ENCODE assay signal across 8 cellular contexts in genomic region chr3:183285828-183286457, GRCh38. TPM values are rescaled to one million over a fixed set of nuclear protein-coding genes. Genes with fewer than 3 reads are reported as not detected.
DNase-seq lines count a peak whose midpoint lies in the region; ATAC-seq and TF ChIP-seq lines count a peak whose summit lies in the region.

No MANE protein-coding gene starts in this region.

- H3K27me3 Mint-ChIP-seq in naive thymus-derived CD8-positive, alpha-beta T cell, result peaks cover 0 to 2% (median 0%) of the 10 kb centered on the region in 5 donors
- no peaks in the 10 kb centered on the region for H3K27me3 Mint-ChIP-seq in stimulated activated naive CD8-positive, alpha-beta T cell treated with anti-CD3 and anti-CD28 coated beads, Interleukin-15, Interleukin-2, amounts not matched to agents 100 ng/mL and 50 ng/mL, for 24 hours

- H3K9me3 Mint-ChIP-seq in naive thymus-derived CD8-positive, alpha-beta T cell, result no peaks in the 10 kb centered on the region
- peaks cover 5% of the 10 kb centered on the region for H3K9me3 Mint-ChIP-seq in stimulated activated naive CD8-positive, alpha-beta T cell treated with anti-CD3 and anti-CD28 coated beads, Interleukin-15, Interleukin-2, amounts not matched to agents 100 ng/mL and 50 ng/mL, for 24 hours

- ATAC-seq in HG03354 (IDR thresholded peaks at IDR 0.05; ENCODE audit: poor library complexity, severe bottlenecking, unreplicated experiment), result peak; percentile 98
- ATAC-seq in naive thymus-derived CD8-positive, alpha-beta T cell, result peak; percentile 96 to 98

- H3K4me1 Mint-ChIP-seq in naive thymus-derived CD8-positive, alpha-beta T cell, result peaks cover 9 to 32% (median 17%) of the 10 kb centered on the region in 4 donors
- H3K4me1 Mint-ChIP-seq in stimulated activated naive CD8-positive, alpha-beta T cell treated with anti-CD3 and anti-CD28 coated beads, Interleukin-15, Interleukin-2, amounts not matched to agents 100 ng/mL and 50 ng/mL, for 24 hours (ENCODE audit: low read depth), result peaks cover 42% of the 10 kb centered on the region

- peak overlapping the region; percentile 21 to 74 (median 65) for H3K4me3 Mint-ChIP-seq in naive thymus-derived CD8-positive, alpha-beta T cell
- H3K4me3 Mint-ChIP-seq in stimulated activated naive CD8-positive, alpha-beta T cell treated with anti-CD3 and anti-CD28 coated beads, Interleukin-15, Interleukin-2, amounts not matched to agents 100 ng/mL and 50 ng/mL, for 24 hours, result peak overlapping the region; percentile 78

- TF ChIP-seq POLR2A in GM19099 (IDR thresholded peaks at IDR 0.05; ENCODE audit: extremely low read depth, insufficient read length, low read depth) (peak; percentile 44), erythroblast (IDR thresholded peaks at IDR 0.05; ENCODE audit: low read length) (peak; percentile 39)

- peak overlapping the region; percentile 84 to 96 (median 88) for H3K27ac Mint-ChIP-seq in naive thymus-derived CD8-positive, alpha-beta T cell
- H3K27ac Mint-ChIP-seq in stimulated activated naive CD8-positive, alpha-beta T cell treated with anti-CD3 and anti-CD28 coated beads, Interleukin-15, Interleukin-2, amounts not matched to agents 100 ng/mL and 50 ng/mL, for 24 hours, result peak overlapping the region; percentile 97

- H3K36me3 Mint-ChIP-seq in naive thymus-derived CD8-positive, alpha-beta T cell, result no peaks in the 10 kb centered on the region
- peaks cover 13% of the 10 kb centered on the region for H3K36me3 Mint-ChIP-seq in stimulated activated naive CD8-positive, alpha-beta T cell treated with anti-CD3 and anti-CD28 coated beads, Interleukin-15, Interleukin-2, amounts not matched to agents 100 ng/mL and 50 ng/mL, for 24 hours (ENCODE audit: low read depth)

- POLR2A ChIA-PET in naive thymus-derived CD8-positive, alpha-beta T cell (lab: Charles Lee), result interaction anchor here (0.6 kb wide), 1 partner anchor 11 kb away, joined by 3 read pairs; no protein-coding TSS in a partner anchor

- DNase-seq in AG20443 (ENCODE audit: low spot score) (peak; percentile 88), NOMO-1 (lab: John Stamatoyannopoulos, UW; ENCODE audit: unreplicated experiment in 2 of 2) (peak; percentile 74 to 89), activated T-cell treated with anti-CD3 and anti-CD28 coated beads for 24 hours (ENCODE audit: low read depth) (peak; percentile 92), erythroblast (lab: John Stamatoyannopoulos, UW) (peak; percentile 38 to 73)
- peak; percentile 63 to 92 (median 86) for DNase-seq in naive thymus-derived CD8-positive, alpha-beta T cell

RNA-seq across cellular contexts. Expression of gene B3GNT5, which starts 32.9 kb away (rescaled TPM):
- not detected for total RNA-seq in naive thymus-derived CD8-positive, alpha-beta T cell
- not detected for polyA plus RNA-seq in naive thymus-derived CD8-positive, alpha-beta T cell

Comparison
In these comparisons a context has a peak if more than half of its experiments do, and no peak if none do; other contexts are left out.
1. Peak in every context shown above with its lines: DNase-seq and ATAC-seq.